Comparison of ENCODE assay signal across 17 cellular contexts in the genomic region with DNA sequence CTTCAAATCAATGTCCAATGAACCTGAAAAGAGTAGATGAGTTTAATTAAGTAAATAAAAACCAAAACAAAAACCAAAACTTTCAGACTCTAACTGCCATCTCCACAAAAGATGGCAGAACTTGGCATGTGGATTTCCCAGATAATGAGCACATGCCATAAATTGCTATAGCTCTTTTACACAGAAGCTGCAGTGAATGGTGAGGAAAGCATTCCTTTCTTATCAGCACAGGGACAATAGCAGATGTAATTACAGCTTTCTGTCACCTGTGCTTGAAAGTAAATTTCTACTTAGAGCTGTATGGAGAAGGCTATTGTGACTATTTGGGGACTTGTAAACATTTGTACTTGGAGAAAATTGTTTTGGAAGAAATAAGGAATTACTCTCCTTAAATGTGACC.
"Had no signal": no experiment of that assay in that cellular context is flagged by ENCODE, and none has a peak within 500 bp of the region (broad histone marks: within the 10 kb centered on the region; RNA-seq: fewer than 3 reads in every experiment).

No MANE protein-coding gene starts in this region.

- FAIRE-seq: frontal cortex had no signal

- DNase-seq: cortex of kidney; dorsolateral prefrontal cortex; effector CD8-positive, alpha-beta T cell; heart left ventricle; hippocampal formation; naive thymus-derived CD8-positive, alpha-beta T cell; nucleus accumbens; sigmoid colon; stimulated activated CD4-positive, alpha-beta T cell treated with anti-CD3 and anti-CD28 coated beads, Interleukin-12 subunit alpha, Interleukin-12 subunit beta, amount 100 ng/mL, for 4 hours; stimulated activated naive CD4-positive, alpha-beta T cell treated with Interleukin-2 at 50 U/mL for 16 hours; thyroid gland; upper lobe of left lung; uterus had no signal

- H3K27ac ChIP-seq: dorsolateral prefrontal cortex, heart left ventricle, right atrium auricular region, skin epidermis, upper lobe of left lung, uterus had no signal

- H3K36me3 ChIP-seq: heart left ventricle, ovary, right atrium auricular region, sigmoid colon, thyroid gland, upper lobe of left lung, uterus had no signal

- ATAC-seq: heart left ventricle; naive thymus-derived CD8-positive, alpha-beta T cell had no signal

- H3K9me3 ChIP-seq: ovary, right atrium auricular region, sigmoid colon, thyroid gland, upper lobe of left lung, uterus had no signal

- H3K4me1 ChIP-seq: heart left ventricle, right atrium auricular region, upper lobe of left lung, uterus had no signal

- H3K4me3 ChIP-seq: dorsolateral prefrontal cortex, heart left ventricle, ovary, right atrium auricular region, sigmoid colon, skin epidermis, thyroid gland, upper lobe of left lung, uterus had no signal

- H3K27me3 ChIP-seq: heart left ventricle, ovary, right atrium auricular region, sigmoid colon, thyroid gland, upper lobe of left lung, uterus had no signal
